Comparison of ENCODE assay signal across 10 cellular contexts in the genomic region with DNA sequence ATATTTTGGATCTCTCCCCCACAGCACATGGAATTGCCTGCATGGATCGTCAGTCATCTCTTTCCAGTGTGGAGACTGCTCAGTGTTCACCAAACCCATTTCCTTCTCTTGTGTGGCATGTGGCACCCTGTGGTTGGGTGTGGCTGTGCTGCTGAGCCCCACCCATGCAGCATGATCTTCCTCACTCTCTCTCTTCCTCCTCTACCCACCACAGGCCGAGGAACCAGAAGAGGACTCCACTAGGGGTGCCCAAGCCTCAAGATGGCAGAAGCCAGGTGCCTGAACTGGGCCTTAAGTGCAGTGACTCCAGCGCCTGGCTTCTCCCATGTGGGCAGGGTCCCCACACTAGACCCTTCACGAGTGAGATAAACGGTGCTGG.
A peak's percentile ranks its signal among the peaks of the same experiment; 100 is the strongest.
DNase-seq lines count a peak whose midpoint lies in the region; ATAC-seq, FAIRE-seq and TF ChIP-seq lines count a peak whose summit lies in the region.
"Had no signal": no experiment of that assay in that cellular context is flagged by ENCODE, and none has a peak within 500 bp of the region (broad histone marks: within the 10 kb centered on the region; RNA-seq: fewer than 3 reads in every experiment).

No MANE protein-coding gene starts in this region.

- intact Hi-C loops in kidney (cut with DNase I), result no loop called here

- H3K4me1 Mint-ChIP-seq in IgD-negative memory B cell, result peaks cover 20 to 38% (median 34%) of the 10 kb centered on the region in 3 donors

- H3K9me3 Mint-ChIP-seq in IgD-negative memory B cell, result no peaks in the 10 kb centered on the region

- no peak for TF ChIP-seq CTCF in kidney (IDR thresholded peaks at IDR 0.05; ENCODE audit: borderline replicate concordance, extremely low read depth, insufficient read depth)

- H3K36me3 ChIP-seq in kidney (ENCODE audit: control insufficient read depth in 1 of 2, insufficient read depth in 2 of 2, low read length in 2 of 2), result peaks cover 22 to 27% of the 10 kb centered on the region in 2 donors
- H3K36me3 ChIP-seq: cardiac muscle cell had no signal

- no peak overlapping the region for H3K9ac ChIP-seq in kidney (ENCODE audit: low read length in 2 of 2)

- H3K9me3 ChIP-seq in kidney (ENCODE audit: control insufficient read depth in 1 of 2, low read length in 2 of 2), result no peaks in the 10 kb centered on the region

- H3K27ac Mint-ChIP-seq in IgD-negative memory B cell, result peak overlapping the region; percentile 43 to 91 (median 90)

- DNase-seq in T-helper 2 cell (peak in 3 of 5 experiments; percentile 54 to 96 (median 71)), kidney (no peak), NCI-H774 (lab: John Stamatoyannopoulos, UW) (no peak), kidney glomerular epithelial cell (lab: John Stamatoyannopoulos, UW) (no peak)
- DNase-seq in activated effector memory CD4-positive, alpha-beta T cell treated with Interleukin-2 at 50 U/mL for 16 hours, result peak; percentile 60
- DNase-seq in stimulated activated CD4-positive, alpha-beta T cell treated with anti-CD3 and anti-CD28 coated beads, Interleukin-4, amount 100 ng/mL, for 1 hour, result peak; percentile 25
- DNase-seq: NCI-H2029 had no signal

- H3K4me3 Mint-ChIP-seq in IgD-negative memory B cell, result peak overlapping the region in 2 of 4 donors; percentile 1 to 77

- peaks cover 16% of the 10 kb centered on the region for H3K36me3 Mint-ChIP-seq in IgD-negative memory B cell

- no peak overlapping the region for H3K4me3 ChIP-seq in kidney (ENCODE audit: low read length in 2 of 2)
- H3K4me3 ChIP-seq: cardiac muscle cell had no signal

- no peak overlapping the region for H3K27ac ChIP-seq in kidney (ENCODE audit: low read depth in 2 of 2, low read length in 2 of 2)
- H3K27ac ChIP-seq: cardiac muscle cell had no signal

- FAIRE-seq in kidney (lab: Jason Lieb, UNC), result no peak

- ATAC-seq in HG02973 (IDR thresholded peaks at IDR 0.05; ENCODE audit: unreplicated experiment), result no peak

- H3K4me1 ChIP-seq in kidney (ENCODE audit: control insufficient read depth in 1 of 2, insufficient read depth in 1 of 2, low read depth in 1 of 2, low read length in 2 of 2), result peaks cover 0 to 2% of the 10 kb centered on the region in 2 donors

- peaks cover 2% of the 10 kb centered on the region for H3K27me3 Mint-ChIP-seq in IgD-negative memory B cell

Comparison
In these comparisons a context has a peak if more than half of its experiments do, and no peak if none do; other contexts are left out.
1. DNase-seq: peak in T-helper 2 cell (3 of 5), activated effector memory CD4-positive, alpha-beta T cell treated with Interleukin-2 at 50 U/mL for 16 hours (single experiment) and stimulated activated CD4-positive, alpha-beta T cell treated with anti-CD3 and anti-CD28 coated beads, Interleukin-4, amount 100 ng/mL, for 1 hour (single experiment); none in kidney (single experiment), NCI-H774 (single experiment) and kidney glomerular epithelial cell (single experiment).